In genomic region chr4:40629401-40630334, GRCh38 we compare ENCODE assay signal across 8 cellular contexts. TPM values are rescaled to one million over a fixed set of nuclear protein-coding genes. Genes with fewer than 3 reads are reported as not detected.
A peak's percentile ranks its signal among the peaks of the same experiment; 100 is the strongest.
DNase-seq lines count a peak whose midpoint lies in the region; ATAC-seq, FAIRE-seq and TF ChIP-seq lines count a peak whose summit lies in the region.

Gene RBM47, minus strand, starts transcription at chr4:40629864. Its CDS starts 190,971 bp downstream, at chr4:40438893.

- H3K27me3 ChIP-seq in skeletal muscle satellite cell (ENCODE audit: control insufficient read depth, insufficient read depth, low read length), result peaks cover 5% of the 10 kb centered on the region

- no peaks in the 10 kb centered on the region for H3K9me3 ChIP-seq in skeletal muscle satellite cell (replicated peaks; ENCODE audit: low read length)

- peaks cover 45% of the 10 kb centered on the region for H3K27me3 Mint-ChIP-seq in brain

- FAIRE-seq in RCC 7860 (lab: Jason Lieb, UNC), result peak; percentile 45

- DNase-seq in Caki2 (ENCODE audit: low read depth) (peak; percentile 80), RCC 7860 (ENCODE audit: low spot score) (peak; percentile 37), iPS-NIHi11 (ENCODE audit: low spot score) (peak; percentile 78), NAMALWA (ENCODE audit: low spot score) (no peak)

- TF ChIP-seq CTCF in brain (conservative IDR thresholded peaks at IDR 0.05), result no peak

- H3K4me3 Mint-ChIP-seq in brain, result peak within 1 kb of the TSS; percentile 84 to 92 (median 87)

- H3K27ac Mint-ChIP-seq in brain, result peak within 1 kb of the TSS in 4 of 5 experiments; percentile 54 to 93 (median 86)

- H3K4me1 ChIP-seq in skeletal muscle satellite cell (ENCODE audit: control insufficient read depth, insufficient read depth, low read length), result peaks cover 6% of the 10 kb centered on the region

- in situ Hi-C loops in Caki2 (cut with HindIII; ENCODE audit: low pct_unique_long_range_greater_than_20kb, low sequenced_read_pairs), result no loop called here

- peak within 1 kb of the TSS; percentile 52 for H3K9ac ChIP-seq in skeletal muscle satellite cell (ENCODE audit: low read depth, low read length)

- H3K36me3 ChIP-seq in skeletal muscle satellite cell (ENCODE audit: insufficient read depth, low read length), result no peaks in the 10 kb centered on the region

- H3K9me3 Mint-ChIP-seq in brain, result peaks cover 0 to 4% (median 0%) of the 10 kb centered on the region in 5 experiments

- H3K4me3 ChIP-seq in skeletal muscle satellite cell (ENCODE audit: low read length), result peak within 1 kb of the TSS; percentile 77

- H3K36me3 Mint-ChIP-seq in brain, result no peaks in the 10 kb centered on the region

- H3K4me1 Mint-ChIP-seq in brain, result peaks cover 42% of the 10 kb centered on the region

- ATAC-seq in GM19397 (IDR thresholded peaks at IDR 0.05; ENCODE audit: unreplicated experiment) (peak; percentile 48), HG03457 (IDR thresholded peaks at IDR 0.05; ENCODE audit: unreplicated experiment) (peak; percentile 22)

- H3K4me2 ChIP-seq in skeletal muscle satellite cell (ENCODE audit: low read length), result peak within 1 kb of the TSS; percentile 93

RNA-seq across cellular contexts. Expression of gene RBM47, which starts in this region (rescaled TPM):
- 45.5 and 54.3 TPM in 2 replicates for total RNA-seq in Caki2 (2014; rRNA removed; shearing (Covaris generic); ENCODE audit: low replicate concordance)
- polyA plus RNA-seq in brain (ENCODE audit: insufficient read depth, low read depth, low replicate concordance), result 0.97 TPM
- under 0.01 TPM in 1 of 2 replicates, not detected in the other for total RNA-seq in skeletal muscle satellite cell (2012; rRNA removed)
